27 cellular contexts compared by ENCODE assay signal in the genomic region with DNA sequence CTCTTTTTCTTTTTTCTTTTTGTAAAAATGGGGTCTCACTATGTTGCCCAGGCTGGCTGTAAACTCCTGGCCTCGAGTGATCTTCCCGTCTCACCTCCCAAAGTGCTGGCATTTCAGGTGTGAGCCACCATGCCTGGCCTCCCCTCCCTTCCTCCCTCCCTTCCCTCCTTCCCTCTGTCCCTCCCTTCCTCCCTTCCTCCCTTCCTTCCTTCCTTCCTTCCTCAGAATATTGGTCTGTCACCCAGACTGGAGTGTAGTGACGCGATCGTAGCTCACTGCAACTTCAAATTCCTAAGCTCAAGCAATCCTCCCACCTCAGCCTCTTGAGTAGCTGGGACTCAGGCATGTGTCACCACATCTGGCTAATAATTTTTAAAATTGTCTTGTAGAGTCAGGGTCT. TPM values are rescaled to one million over a fixed set of nuclear protein-coding genes. Genes with fewer than 3 reads are reported as not detected.
DNase-seq lines count a peak whose midpoint lies in the region; ATAC-seq, FAIRE-seq and TF ChIP-seq lines count a peak whose summit lies in the region.
"Had no signal": no experiment of that assay in that cellular context is flagged by ENCODE, and none has a peak within 500 bp of the region (broad histone marks: within the 10 kb centered on the region; RNA-seq: fewer than 3 reads in every experiment).

No MANE protein-coding gene starts in this region.

- no peak overlapping the region for H2AFZ ChIP-seq in HepG2 (ENCODE audit: low read length)

- H3K27ac ChIP-seq in HepG2 (ENCODE audit: extremely low read length, insufficient read depth, low read length) (no peak overlapping the region), right lobe of liver (no peak overlapping the region)
- H3K27ac ChIP-seq: 22Rv1, gastrocnemius medialis, right atrium auricular region had no signal

- ATAC-seq in HepG2, result no peak
- ATAC-seq in right lobe of liver, result no peak
- ATAC-seq in GM21717 (IDR thresholded peaks at IDR 0.05; ENCODE audit: unreplicated experiment), result no peak
- ATAC-seq in HG03571 (IDR thresholded peaks at IDR 0.05; ENCODE audit: unreplicated experiment), result no peak
- ATAC-seq in GM19023 (IDR thresholded peaks at IDR 0.05; ENCODE audit: unreplicated experiment), result no peak
- ATAC-seq: activated CD8-positive, alpha-beta T cell treated with anti-CD3 and anti-CD28 coated beads for 36 hours; gastrocnemius medialis had no signal

- peak overlapping the region; percentile 10 for H3K27ac Mint-ChIP-seq in dendritic cell treated with granulocyte-macrophage colony-stimulating factor and Interleukin-4, amounts not matched to agents 40 ng/mL and 50 ng/mL, for 4 days
- H3K27ac Mint-ChIP-seq in neural crest cell (ENCODE audit: unreplicated experiment), result no peak overlapping the region
- H3K27ac Mint-ChIP-seq: activated CD8-positive, alpha-beta T cell treated with anti-CD3 and anti-CD28 coated beads for 36 hours; activated naive CD8-positive, alpha-beta T cell treated with anti-CD3 and anti-CD28 coated beads, Interleukin-2, amount 10 ng/mL, durations not matched to agents 7 days and 5 days; immature natural killer cell had no signal

- no peak for TF ChIP-seq CTCF in HepG2 (CRISPR knock-in tag; IDR thresholded peaks at IDR 0.05)
- TF ChIP-seq CTCF in right lobe of liver (IDR thresholded peaks at IDR 0.05), result no peak
- TF ChIP-seq CTCF in neural crest cell (conservative IDR thresholded peaks at IDR 0.05), result no peak

- no peaks in the 10 kb centered on the region for H3K9me3 Mint-ChIP-seq in dendritic cell treated with granulocyte-macrophage colony-stimulating factor and Interleukin-4, amounts not matched to agents 40 ng/mL and 50 ng/mL, for 4 days
- H3K9me3 Mint-ChIP-seq in neural crest cell, result no peaks in the 10 kb centered on the region
- H3K9me3 Mint-ChIP-seq: activated CD8-positive, alpha-beta T cell treated with anti-CD3 and anti-CD28 coated beads for 36 hours; activated naive CD8-positive, alpha-beta T cell treated with anti-CD3 and anti-CD28 coated beads, Interleukin-2, amount 10 ng/mL, durations not matched to agents 7 days and 5 days; CD8-positive, alpha-beta memory T cell; immature natural killer cell had no signal

- peaks cover 21% of the 10 kb centered on the region for H3K4me1 ChIP-seq in HepG2 (ENCODE audit: insufficient read depth, low read length)
- H3K4me1 ChIP-seq in right lobe of liver, result peaks cover 0 to 11% (median 4%) of the 10 kb centered on the region in 4 donors

- CTCF ChIA-PET in HepG2 (lab: Yijun Ruan, JAX; ENCODE audit: low intra/inter-chr PET ratio, low total read pairs), result no interaction called here

- H3K4me3 Mint-ChIP-seq in dendritic cell treated with granulocyte-macrophage colony-stimulating factor and Interleukin-4, amounts not matched to agents 40 ng/mL and 50 ng/mL, for 4 days, result no peak overlapping the region
- peak overlapping the region; percentile 56 for H3K4me3 Mint-ChIP-seq in neural crest cell
- H3K4me3 Mint-ChIP-seq: activated CD8-positive, alpha-beta T cell treated with anti-CD3 and anti-CD28 coated beads for 36 hours; activated naive CD8-positive, alpha-beta T cell treated with anti-CD3 and anti-CD28 coated beads, Interleukin-2, amount 10 ng/mL, durations not matched to agents 7 days and 5 days; CD8-positive, alpha-beta memory T cell; immature natural killer cell had no signal

- no peak overlapping the region for H3K9ac ChIP-seq in HepG2 (ENCODE audit: insufficient read depth, low read depth, low read length)

- intact Hi-C loops in HepG2 (cut with micrococcal nuclease; ENCODE audit: unreplicated experiment), result no loop called here
- intact Hi-C loops in right lobe of liver (cut with DNase I), result no loop called here
- intact Hi-C loops in dendritic cell treated with granulocyte-macrophage colony-stimulating factor and Interleukin-4, amounts not matched to agents 40 ng/mL and 50 ng/mL, for 4 days (cut with micrococcal nuclease), result no loop called here

- no peak overlapping the region for H3K4me3 ChIP-seq in HepG2 (replicated peaks in 1 of 3; ENCODE audit: insufficient read depth in 1 of 3, low read depth in 2 of 3, low read length in 3 of 3)
- H3K4me3 ChIP-seq in right lobe of liver, result no peak overlapping the region
- H3K4me3 ChIP-seq: gastrocnemius medialis, right atrium auricular region, tibial nerve had no signal

- TF ChIP-seq POLR2A in HepG2 (IDR thresholded peaks at IDR 0.05; ENCODE audit: insufficient read depth in 1 of 2, low read depth in 2 of 2, low read length in 2 of 2) (no peak), right lobe of liver (IDR thresholded peaks at IDR 0.05) (no peak)

- H3K27me3 Mint-ChIP-seq in dendritic cell treated with granulocyte-macrophage colony-stimulating factor and Interleukin-4, amounts not matched to agents 40 ng/mL and 50 ng/mL, for 4 days, result no peaks in the 10 kb centered on the region
- H3K27me3 Mint-ChIP-seq in neural crest cell (ENCODE audit: low read depth), result no peaks in the 10 kb centered on the region
- H3K27me3 Mint-ChIP-seq: activated CD8-positive, alpha-beta T cell treated with anti-CD3 and anti-CD28 coated beads for 36 hours; activated naive CD8-positive, alpha-beta T cell treated with anti-CD3 and anti-CD28 coated beads, Interleukin-2, amount 10 ng/mL, durations not matched to agents 7 days and 5 days; CD8-positive, alpha-beta memory T cell had no signal

- TF ChIP-seq RAD21 in HepG2 (CRISPR knock-in tag; IDR thresholded peaks at IDR 0.05), result no peak

- peaks cover 84% of the 10 kb centered on the region for H3K36me3 Mint-ChIP-seq in dendritic cell treated with granulocyte-macrophage colony-stimulating factor and Interleukin-4, amounts not matched to agents 40 ng/mL and 50 ng/mL, for 4 days (ENCODE audit: low read depth)
- no peaks in the 10 kb centered on the region for H3K36me3 Mint-ChIP-seq in neural crest cell (ENCODE audit: low read depth)
- H3K36me3 Mint-ChIP-seq: activated naive CD8-positive, alpha-beta T cell treated with anti-CD3 and anti-CD28 coated beads, Interleukin-2, amount 10 ng/mL, durations not matched to agents 7 days and 5 days; CD8-positive, alpha-beta memory T cell; immature natural killer cell had no signal

- H3K4me2 ChIP-seq in HepG2 (ENCODE audit: low read depth, low read length), result no peak overlapping the region

- H3K36me3 ChIP-seq in HepG2 (replicated peaks in 1 of 2; ENCODE audit: control insufficient read depth in 1 of 2, insufficient read depth in 2 of 2, low read length in 2 of 2) (peaks cover 7 to 35% of the 10 kb centered on the region in 2 experiments; a peak in 4 of 5 replicates), right lobe of liver (no peaks in the 10 kb centered on the region)
- H3K36me3 ChIP-seq: right atrium auricular region had no signal

- DNase-seq in HepG2 (ENCODE audit: low spot score) (no peak), right lobe of liver (no peak), neural crest cell (ENCODE audit: low read depth, low spot score) (no peak), superior temporal gyrus (ENCODE audit: extremely low spot score) (no peak)
- DNase-seq: activated CD4-positive, CD25-positive, alpha-beta regulatory T cell treated with anti-CD3 and anti-CD28 coated beads, Interleukin-2, amount 50 U/mL, for 72 hours; activated CD8-positive, alpha-beta T cell treated with anti-CD3 and anti-CD28 coated beads for 36 hours; activated effector memory CD4-positive, alpha-beta T cell treated with anti-CD3 and anti-CD28 coated beads, Interleukin-2, amount 50 U/mL, for 16 hours; activated naive CD8-positive, alpha-beta T cell treated with anti-CD3 and anti-CD28 coated beads, Interleukin-2, amount 10 ng/mL, durations not matched to agents 7 days and 5 days; activated T-cell treated with anti-CD3 and anti-CD28 coated beads for 4 hours; AML-193; CD8-positive, alpha-beta memory T cell; gastrocnemius medialis; immature natural killer cell; mesendoderm; NCI-H1105; NCI-H2029; NCI-H345; NCI-H82; stimulated activated CD4-positive, alpha-beta T cell treated with anti-CD3 and anti-CD28 coated beads, Interleukin-4, amount 100 ng/mL, for 4 hours; stimulated activated naive CD4-positive, alpha-beta T cell treated with Interleukin-2 at 50 U/mL for 16 hours had no signal

- H3K27me3 ChIP-seq in HepG2 (ENCODE audit: control insufficient read depth in 1 of 2, insufficient read depth in 2 of 2, low read length in 2 of 2) (no peaks in the 10 kb centered on the region), right lobe of liver (no peaks in the 10 kb centered on the region)
- H3K27me3 ChIP-seq: gastrocnemius medialis, right atrium auricular region, tibial nerve had no signal

- H4K20me1 ChIP-seq in HepG2 (ENCODE audit: insufficient read depth, low read length), result peaks cover 65% of the 10 kb centered on the region

- in situ Hi-C loops in HepG2 (cut with HindIII; ENCODE audit: extremely low pct_ligation_motif_present, low pct_unique_long_range_greater_than_20kb), result no loop called here

- FAIRE-seq in HepG2 (lab: Jason Lieb, UNC), result no peak

- H3K4me1 Mint-ChIP-seq in dendritic cell treated with granulocyte-macrophage colony-stimulating factor and Interleukin-4, amounts not matched to agents 40 ng/mL and 50 ng/mL, for 4 days (ENCODE audit: low read depth), result peaks cover 85% of the 10 kb centered on the region
- peaks cover 18% of the 10 kb centered on the region for H3K4me1 Mint-ChIP-seq in neural crest cell
- H3K4me1 Mint-ChIP-seq: activated naive CD8-positive, alpha-beta T cell treated with anti-CD3 and anti-CD28 coated beads, Interleukin-2, amount 10 ng/mL, durations not matched to agents 7 days and 5 days had no signal

- 94% methylated on average over 5 of the region's 5 CpGs for WGBS in HepG2 (ENCODE audit: low lambda C conversion rate)
- 66% methylated on average over 5 of the region's 5 CpGs for WGBS in right lobe of liver (ENCODE audit: insufficient coverage, low coverage, low lambda C conversion rate, missing lambda C conversion rate)

- H3K79me2 ChIP-seq in HepG2 (ENCODE audit: insufficient read depth, low read length), result peaks cover 87% of the 10 kb centered on the region

- TF ChIP-seq EP300 in HepG2 (IDR thresholded peaks at IDR 0.05; ENCODE audit: low read depth in 2 of 2, low read length in 2 of 2), result no peak
- no peak for TF ChIP-seq EP300 in HepG2 (CRISPR knock-in tag; IDR thresholded peaks at IDR 0.05; ENCODE audit: borderline replicate concordance)

- no peaks in the 10 kb centered on the region for H3K9me3 ChIP-seq in HepG2 (ENCODE audit: low read length)
- no peaks in the 10 kb centered on the region for H3K9me3 ChIP-seq in right lobe of liver
- H3K9me3 ChIP-seq: gastrocnemius medialis, right atrium auricular region, tibial nerve had no signal

- POLR2A ChIA-PET in HepG2 (lab: Yijun Ruan, JAX), result interaction anchor here (1.3 kb wide), 1 partner anchor 32 kb away, joined by 5 read pairs; no protein-coding TSS in a partner anchor

- no TSS peak for BruUV-seq in HepG2 (replicated peaks; lab: Mats Ljungman, UMichigan)

RNA-seq across cellular contexts. Expression of gene AGAP3, which starts 8.4 kb away (rescaled TPM):
- total RNA-seq in HepG2 (2016; rRNA removed; fragmentation: Illumina TruSeq; extraction: Trizol) (24.9 and 31.3 TPM in 2 replicates), right lobe of liver (10 to 100 TPM; 36.3 to 44.3 (median 39.5) TPM), neural crest cell (128 and 139 TPM in 2 replicates)
- 26.6 and 28.2 TPM in 2 replicates for total RNA-seq in HepG2 (2016; cell fraction: cytosol; rRNA removed; fragmentation: Illumina TruSeq; extraction: Trizol; ENCODE audit: low read depth)
- 24.2 and 30.5 TPM in 2 replicates for total RNA-seq in HepG2 (2016; cell fraction: insoluble cytoplasmic fraction; rRNA removed; fragmentation: Illumina TruSeq; extraction: Trizol)
- 34.8 and 39.9 TPM in 2 replicates for total RNA-seq in HepG2 (2016; cell fraction: membrane; rRNA removed; fragmentation: Illumina TruSeq; extraction: Trizol)
- 26.5 and 31.8 TPM in 2 replicates for total RNA-seq in HepG2 (2016; cell fraction: nucleus; rRNA removed; fragmentation: Illumina TruSeq; extraction: Trizol)
- 61.4 and 62.0 TPM in 2 replicates for polyA plus RNA-seq in HepG2 (2011; rRNA removed)
- 54.9 and 70.5 TPM in 2 replicates for polyA plus RNA-seq in HepG2 (2011; cell fraction: cytosol; rRNA removed)
- polyA plus RNA-seq in HepG2 (2011; cell fraction: nucleus; rRNA removed), result 255 and 313 TPM in 2 replicates
- polyA plus RNA-seq in HepG2 (2012), result 46.4 and 66.8 TPM in 2 replicates
- 23.3 and 25.2 TPM in 2 replicates for polyA plus RNA-seq in HepG2 (2016; cell fraction: cytosol; fragmentation: Illumina TruSeq; extraction: Trizol; ENCODE audit: low read depth)
- 36.6 and 44.9 TPM in 2 replicates for polyA plus RNA-seq in HepG2 (2016; cell fraction: insoluble cytoplasmic fraction; fragmentation: Illumina TruSeq; extraction: Trizol; ENCODE audit: low read depth)
- 48.3 and 57.9 TPM in 2 replicates for polyA plus RNA-seq in HepG2 (2016; cell fraction: membrane; fragmentation: Illumina TruSeq; extraction: Trizol; ENCODE audit: low read depth)
- polyA plus RNA-seq in HepG2 (2016; cell fraction: nucleus; fragmentation: Illumina TruSeq; extraction: Trizol; ENCODE audit: insufficient read depth, low read depth), result 94.3 and 94.4 TPM in 2 replicates
- 70.7 and 91.8 TPM in 2 replicates for polyA minus RNA-seq in HepG2 (2011; rRNA and poly(A)+ RNA removed; ENCODE audit: low replicate concordance)
- 43.3 and 46.7 TPM in 2 replicates for polyA minus RNA-seq in HepG2 (2011; cell fraction: cytosol; rRNA and poly(A)+ RNA removed)
- polyA minus RNA-seq in HepG2 (2011; cell fraction: nucleus; rRNA and poly(A)+ RNA removed), result 71.4 and 81.1 TPM in 2 replicates

RNA-seq across cellular contexts. Expression of gene TMUB1, which starts 11.4 kb away (rescaled TPM):
- total RNA-seq in HepG2 (2016; rRNA removed; fragmentation: Illumina TruSeq; extraction: Trizol), result 31.8 and 51.6 TPM in 2 replicates
- total RNA-seq in HepG2 (2016; cell fraction: cytosol; rRNA removed; fragmentation: Illumina TruSeq; extraction: Trizol; ENCODE audit: low read depth), result 65.7 and 75.8 TPM in 2 replicates
- 32.2 and 52.0 TPM in 2 replicates for total RNA-seq in HepG2 (2016; cell fraction: insoluble cytoplasmic fraction; rRNA removed; fragmentation: Illumina TruSeq; extraction: Trizol)
- 89.1 and 106 TPM in 2 replicates for total RNA-seq in HepG2 (2016; cell fraction: membrane; rRNA removed; fragmentation: Illumina TruSeq; extraction: Trizol)
- total RNA-seq in HepG2 (2016; cell fraction: nucleus; rRNA removed; fragmentation: Illumina TruSeq; extraction: Trizol), result 25.0 and 26.7 TPM in 2 replicates
- 44.8 and 47.8 TPM in 2 replicates for polyA plus RNA-seq in HepG2 (2011; rRNA removed)
- polyA plus RNA-seq in HepG2 (2011; cell fraction: cytosol; rRNA removed), result 27.8 and 54.6 TPM in 2 replicates
- 66.5 and 75.5 TPM in 2 replicates for polyA plus RNA-seq in HepG2 (2011; cell fraction: nucleus; rRNA removed)
- 33.8 and 40.3 TPM in 2 replicates for polyA plus RNA-seq in HepG2 (2012)
- 123 and 138 TPM in 2 replicates for polyA plus RNA-seq in HepG2 (2016; cell fraction: cytosol; fragmentation: Illumina TruSeq; extraction: Trizol; ENCODE audit: low read depth)
- 51.6 and 55.5 TPM in 2 replicates for polyA plus RNA-seq in HepG2 (2016; cell fraction: insoluble cytoplasmic fraction; fragmentation: Illumina TruSeq; extraction: Trizol; ENCODE audit: low read depth)
- 146 and 154 TPM in 2 replicates for polyA plus RNA-seq in HepG2 (2016; cell fraction: membrane; fragmentation: Illumina TruSeq; extraction: Trizol; ENCODE audit: low read depth)
- polyA plus RNA-seq in HepG2 (2016; cell fraction: nucleus; fragmentation: Illumina TruSeq; extraction: Trizol; ENCODE audit: insufficient read depth, low read depth), result 85.5 and 89.1 TPM in 2 replicates
- 5.6 and 25.8 TPM in 2 replicates for polyA minus RNA-seq in HepG2 (2011; rRNA and poly(A)+ RNA removed; ENCODE audit: low replicate concordance)
- polyA minus RNA-seq in HepG2 (2011; cell fraction: cytosol; rRNA and poly(A)+ RNA removed), result 22.8 and 25.2 TPM in 2 replicates
- 5.6 and 6.3 TPM in 2 replicates for polyA minus RNA-seq in HepG2 (2011; cell fraction: nucleus; rRNA and poly(A)+ RNA removed)
- total RNA-seq in right lobe of liver, result 10 to 100 TPM; 27.7 to 63.1 (median 41.8) TPM
- 44.9 and 46.5 TPM in 2 replicates for total RNA-seq in neural crest cell

RNA-seq across cellular contexts. Expression of gene FASTK, which starts 14.1 kb away (rescaled TPM):
- total RNA-seq in HepG2 (2016; rRNA removed; fragmentation: Illumina TruSeq; extraction: Trizol), result 33.0 and 52.9 TPM in 2 replicates
- 29.1 and 30.5 TPM in 2 replicates for total RNA-seq in HepG2 (2016; cell fraction: cytosol; rRNA removed; fragmentation: Illumina TruSeq; extraction: Trizol; ENCODE audit: low read depth)
- 32.4 and 60.3 TPM in 2 replicates for total RNA-seq in HepG2 (2016; cell fraction: insoluble cytoplasmic fraction; rRNA removed; fragmentation: Illumina TruSeq; extraction: Trizol)
- total RNA-seq in HepG2 (2016; cell fraction: membrane; rRNA removed; fragmentation: Illumina TruSeq; extraction: Trizol), result 41.0 and 43.4 TPM in 2 replicates
- total RNA-seq in HepG2 (2016; cell fraction: nucleus; rRNA removed; fragmentation: Illumina TruSeq; extraction: Trizol), result 51.3 and 66.2 TPM in 2 replicates
- 55.7 and 69.5 TPM in 2 replicates for polyA plus RNA-seq in HepG2 (2011; rRNA removed)
- 26.4 and 50.0 TPM in 2 replicates for polyA plus RNA-seq in HepG2 (2011; cell fraction: cytosol; rRNA removed)
- polyA plus RNA-seq in HepG2 (2011; cell fraction: nucleus; rRNA removed), result 502 and 643 TPM in 2 replicates
- 25.5 and 34.3 TPM in 2 replicates for polyA plus RNA-seq in HepG2 (2012)
- polyA plus RNA-seq in HepG2 (2016; cell fraction: cytosol; fragmentation: Illumina TruSeq; extraction: Trizol; ENCODE audit: low read depth), result 23.6 and 24.6 TPM in 2 replicates
- 29.6 and 34.7 TPM in 2 replicates for polyA plus RNA-seq in HepG2 (2016; cell fraction: insoluble cytoplasmic fraction; fragmentation: Illumina TruSeq; extraction: Trizol; ENCODE audit: low read depth)
- 31.2 and 34.1 TPM in 2 replicates for polyA plus RNA-seq in HepG2 (2016; cell fraction: membrane; fragmentation: Illumina TruSeq; extraction: Trizol; ENCODE audit: low read depth)
- 122 and 126 TPM in 2 replicates for polyA plus RNA-seq in HepG2 (2016; cell fraction: nucleus; fragmentation: Illumina TruSeq; extraction: Trizol; ENCODE audit: insufficient read depth, low read depth)
- polyA minus RNA-seq in HepG2 (2011; rRNA and poly(A)+ RNA removed; ENCODE audit: low replicate concordance), result 72.5 and 75.7 TPM in 2 replicates
- polyA minus RNA-seq in HepG2 (2011; cell fraction: cytosol; rRNA and poly(A)+ RNA removed), result 14.0 and 16.2 TPM in 2 replicates
- 80.8 and 95.9 TPM in 2 replicates for polyA minus RNA-seq in HepG2 (2011; cell fraction: nucleus; rRNA and poly(A)+ RNA removed)
- 10 to 100 TPM; 33.4 to 48.8 (median 43.9) TPM for total RNA-seq in right lobe of liver
- 82.4 and 86.1 TPM in 2 replicates for total RNA-seq in neural crest cell

RNA-seq across cellular contexts. Expression of gene SLC4A2, which starts 35.3 kb away (rescaled TPM):
- total RNA-seq in HepG2 (2016; rRNA removed; fragmentation: Illumina TruSeq; extraction: Trizol) (47.4 and 73.4 TPM in 2 replicates), right lobe of liver (100 to 1,000 TPM in 4 of 6 experiments, 10 to 100 TPM in 2; 74.0 to 140 (median 106) TPM), neural crest cell (139 and 141 TPM in 2 replicates)
- 8.6 and 14.7 TPM in 2 replicates for total RNA-seq in HepG2 (2016; cell fraction: cytosol; rRNA removed; fragmentation: Illumina TruSeq; extraction: Trizol; ENCODE audit: low read depth)
- total RNA-seq in HepG2 (2016; cell fraction: insoluble cytoplasmic fraction; rRNA removed; fragmentation: Illumina TruSeq; extraction: Trizol), result 34.8 and 77.4 TPM in 2 replicates
- total RNA-seq in HepG2 (2016; cell fraction: membrane; rRNA removed; fragmentation: Illumina TruSeq; extraction: Trizol), result 26.6 and 30.8 TPM in 2 replicates
- total RNA-seq in HepG2 (2016; cell fraction: nucleus; rRNA removed; fragmentation: Illumina TruSeq; extraction: Trizol), result 63.4 and 65.4 TPM in 2 replicates
- 46.0 and 51.9 TPM in 2 replicates for polyA plus RNA-seq in HepG2 (2011; rRNA removed)
- 27.2 and 39.8 TPM in 2 replicates for polyA plus RNA-seq in HepG2 (2011; cell fraction: cytosol; rRNA removed)
- 152 and 184 TPM in 2 replicates for polyA plus RNA-seq in HepG2 (2011; cell fraction: nucleus; rRNA removed)
- 43.5 and 58.1 TPM in 2 replicates for polyA plus RNA-seq in HepG2 (2012)
- polyA plus RNA-seq in HepG2 (2016; cell fraction: cytosol; fragmentation: Illumina TruSeq; extraction: Trizol; ENCODE audit: low read depth), result 13.4 and 18.9 TPM in 2 replicates
- polyA plus RNA-seq in HepG2 (2016; cell fraction: insoluble cytoplasmic fraction; fragmentation: Illumina TruSeq; extraction: Trizol; ENCODE audit: low read depth), result 43.1 and 59.0 TPM in 2 replicates
- 34.8 and 39.1 TPM in 2 replicates for polyA plus RNA-seq in HepG2 (2016; cell fraction: membrane; fragmentation: Illumina TruSeq; extraction: Trizol; ENCODE audit: low read depth)
- 204 and 209 TPM in 2 replicates for polyA plus RNA-seq in HepG2 (2016; cell fraction: nucleus; fragmentation: Illumina TruSeq; extraction: Trizol; ENCODE audit: insufficient read depth, low read depth)
- 135 and 192 TPM in 2 replicates for polyA minus RNA-seq in HepG2 (2011; rRNA and poly(A)+ RNA removed; ENCODE audit: low replicate concordance)
- polyA minus RNA-seq in HepG2 (2011; cell fraction: cytosol; rRNA and poly(A)+ RNA removed), result 36.1 and 36.4 TPM in 2 replicates
- 37.8 and 40.6 TPM in 2 replicates for polyA minus RNA-seq in HepG2 (2011; cell fraction: nucleus; rRNA and poly(A)+ RNA removed)

RNA-seq across cellular contexts. Expression of gene CDK5, which starts 37.0 kb away (rescaled TPM):
- total RNA-seq in HepG2 (2016; rRNA removed; fragmentation: Illumina TruSeq; extraction: Trizol), result 21.3 and 22.6 TPM in 2 replicates
- total RNA-seq in HepG2 (2016; cell fraction: cytosol; rRNA removed; fragmentation: Illumina TruSeq; extraction: Trizol; ENCODE audit: low read depth), result 12.6 and 13.7 TPM in 2 replicates
- total RNA-seq in HepG2 (2016; cell fraction: insoluble cytoplasmic fraction; rRNA removed; fragmentation: Illumina TruSeq; extraction: Trizol), result 20.7 and 24.2 TPM in 2 replicates
- 11.2 and 14.0 TPM in 2 replicates for total RNA-seq in HepG2 (2016; cell fraction: membrane; rRNA removed; fragmentation: Illumina TruSeq; extraction: Trizol)
- total RNA-seq in HepG2 (2016; cell fraction: nucleus; rRNA removed; fragmentation: Illumina TruSeq; extraction: Trizol), result 11.2 and 11.8 TPM in 2 replicates
- 16.4 and 17.3 TPM in 2 replicates for polyA plus RNA-seq in HepG2 (2011; rRNA removed)
- polyA plus RNA-seq in HepG2 (2011; cell fraction: cytosol; rRNA removed), result 19.6 and 22.3 TPM in 2 replicates
- 13.9 TPM in 2 replicates for polyA plus RNA-seq in HepG2 (2011; cell fraction: nucleus; rRNA removed)
- 12.1 and 12.5 TPM in 2 replicates for polyA plus RNA-seq in HepG2 (2012)
- 8.2 and 9.4 TPM in 2 replicates for polyA plus RNA-seq in HepG2 (2016; cell fraction: cytosol; fragmentation: Illumina TruSeq; extraction: Trizol; ENCODE audit: low read depth)
- polyA plus RNA-seq in HepG2 (2016; cell fraction: insoluble cytoplasmic fraction; fragmentation: Illumina TruSeq; extraction: Trizol; ENCODE audit: low read depth), result 24.7 and 27.5 TPM in 2 replicates
- 9.4 and 11.3 TPM in 2 replicates for polyA plus RNA-seq in HepG2 (2016; cell fraction: membrane; fragmentation: Illumina TruSeq; extraction: Trizol; ENCODE audit: low read depth)
- 18.0 and 20.6 TPM in 2 replicates for polyA plus RNA-seq in HepG2 (2016; cell fraction: nucleus; fragmentation: Illumina TruSeq; extraction: Trizol; ENCODE audit: insufficient read depth, low read depth)
- 36.0 and 75.6 TPM in 2 replicates for polyA minus RNA-seq in HepG2 (2011; rRNA and poly(A)+ RNA removed; ENCODE audit: low replicate concordance)
- polyA minus RNA-seq in HepG2 (2011; cell fraction: cytosol; rRNA and poly(A)+ RNA removed), result 8.6 and 12.4 TPM in 2 replicates
- polyA minus RNA-seq in HepG2 (2011; cell fraction: nucleus; rRNA and poly(A)+ RNA removed), result 7.0 and 11.7 TPM in 2 replicates
- 1 to 10 TPM; 5.0 to 9.6 (median 6.1) TPM for total RNA-seq in right lobe of liver
- 38.9 TPM in 2 replicates for total RNA-seq in neural crest cell
